In the genomic region with DNA sequence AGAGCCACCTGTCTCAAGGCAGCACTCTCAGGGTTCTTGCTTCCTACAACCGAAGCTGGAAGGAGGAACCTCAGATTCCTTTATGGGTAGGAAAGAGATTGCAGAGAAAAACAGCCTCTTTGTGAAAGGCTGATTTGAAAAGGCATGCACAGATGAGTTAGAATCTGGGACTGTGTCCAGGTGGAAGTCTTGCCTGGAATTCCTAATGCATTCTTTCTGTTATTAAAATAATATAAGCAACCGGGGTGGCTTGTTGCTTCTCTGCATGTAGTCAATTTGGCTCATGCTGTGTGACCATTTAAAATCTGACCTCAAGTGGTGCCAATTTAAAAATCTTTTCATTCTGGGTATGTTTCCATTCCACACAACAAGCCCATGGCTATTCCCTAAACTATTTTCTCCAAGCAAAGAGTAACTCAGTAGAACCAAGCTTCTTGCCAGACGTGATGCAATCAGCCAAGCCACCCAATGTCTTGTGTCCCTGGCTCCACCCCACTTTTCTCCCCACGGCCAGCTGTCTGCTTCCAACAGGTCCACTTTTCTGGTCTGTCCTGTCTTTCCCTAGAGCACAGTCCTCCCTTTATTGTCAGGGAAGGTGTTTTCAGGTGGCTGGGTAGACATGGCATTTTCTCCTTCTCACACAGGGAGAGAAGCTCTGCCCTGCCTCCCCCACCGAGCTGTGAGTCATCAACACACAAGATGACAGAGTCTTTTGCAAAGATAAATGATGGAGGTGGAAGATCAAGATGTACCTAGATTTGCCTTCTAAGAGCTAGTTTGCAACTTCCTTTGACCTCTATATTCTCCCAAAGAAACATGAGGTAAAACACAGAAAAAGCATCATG, we compare ENCODE assay signal across 8 cellular contexts.
DNase-seq lines count a peak whose midpoint lies in the region; ATAC-seq lines count a peak whose summit lies in the region.

No MANE protein-coding gene starts in this region.

- peaks cover 26% of the 10 kb centered on the region for H3K4me1 Mint-ChIP-seq in activated CD4-positive, alpha-beta memory T cell treated with anti-CD3 and anti-CD28 coated beads for 36 hours (ENCODE audit: low read depth)

- CTCF ChIA-PET in activated CD4-positive, alpha-beta memory T cell treated with anti-CD3 and anti-CD28 coated beads for 36 hours (lab: Charles Lee) = interaction anchor here (1.1 kb wide), 2 partner anchors 202 to 330 kb away, joined by 3 to 4 read pairs; no protein-coding TSS in a partner anchor

- no peaks in the 10 kb centered on the region for H3K36me3 ChIP-seq in aorta (ENCODE audit: control insufficient read depth in 1 of 2, insufficient read depth in 2 of 2, low read length in 1 of 2)

- H3K27ac Mint-ChIP-seq in activated CD4-positive, alpha-beta memory T cell treated with anti-CD3 and anti-CD28 coated beads for 36 hours = peak overlapping the region; percentile 59

- intact Hi-C loops in activated CD4-positive, alpha-beta memory T cell treated with anti-CD3 and anti-CD28 coated beads for 36 hours (cut with micrococcal nuclease) = no loop called here
- intact Hi-C loops in aorta (cut with DNase I) = loop anchor here in 1 of 2 donors (1.0 to 5.0 kb wide), 2 partner anchors 80 to 203 kb away; no protein-coding TSS in a partner anchor

- no peak overlapping the region for H3K4me3 ChIP-seq in aorta (ENCODE audit: low read length in 2 of 2)

- H3K4me3 Mint-ChIP-seq in activated CD4-positive, alpha-beta memory T cell treated with anti-CD3 and anti-CD28 coated beads for 36 hours = no peak overlapping the region

- POLR2A ChIA-PET in activated CD4-positive, alpha-beta memory T cell treated with anti-CD3 and anti-CD28 coated beads for 36 hours (lab: Charles Lee) = interaction anchor here (1.1 kb wide), 1 partner anchor 171 kb away, joined by 4 read pairs; no protein-coding TSS in a partner anchor

- no peaks in the 10 kb centered on the region for H3K27me3 ChIP-seq in aorta (ENCODE audit: control insufficient read depth in 1 of 2, insufficient read depth in 2 of 2, low read length in 1 of 2)

- no peaks in the 10 kb centered on the region for H3K9me3 Mint-ChIP-seq in activated CD4-positive, alpha-beta memory T cell treated with anti-CD3 and anti-CD28 coated beads for 36 hours

- peak overlapping the region; percentile 90 to 99 for H3K27ac ChIP-seq in aorta (ENCODE audit: low read depth in 1 of 2, low read length in 2 of 2)

- H3K27me3 Mint-ChIP-seq in activated CD4-positive, alpha-beta memory T cell treated with anti-CD3 and anti-CD28 coated beads for 36 hours = no peaks in the 10 kb centered on the region

- H3K4me1 ChIP-seq in aorta (ENCODE audit: control insufficient read depth in 1 of 2, insufficient read depth in 2 of 2, low read length in 2 of 2) = peaks cover 2 to 4% of the 10 kb centered on the region in 2 donors

- WGBS in aorta, 2 donors = 2 to 6% methylated on average over 5 of the region's 5 CpGs

- ATAC-seq in aorta (ENCODE audit: low FRiP score) = peak; percentile 88

- no peaks in the 10 kb centered on the region for H3K9me3 ChIP-seq in aorta (ENCODE audit: control insufficient read depth, low read length)

- DNase-seq in HT-29 (ENCODE audit: low spot score) = peak; percentile 90
- peak; percentile 71 for DNase-seq in activated CD4-positive, alpha-beta memory T cell treated with anti-CD3 and anti-CD28 coated beads for 36 hours
- DNase-seq in fibroblast of gingiva (ENCODE audit: low read depth) = peak; percentile 92
- peak; percentile 27 for DNase-seq in pulmonary artery endothelial cell (ENCODE audit: low read depth, low spot score)
- peak; percentile 82 to 86 for DNase-seq in aorta
- no peak for DNase-seq in NCI-H524 (lab: John Stamatoyannopoulos, UW)
- DNase-seq in NCI-H1930 (lab: John Stamatoyannopoulos, UW) = no peak
- no peak for DNase-seq in NOMO-1 treated with DMSO at 0.1 percent for 48 hours (lab: John Stamatoyannopoulos, UW; ENCODE audit: unreplicated experiment)

- H3K36me3 Mint-ChIP-seq in activated CD4-positive, alpha-beta memory T cell treated with anti-CD3 and anti-CD28 coated beads for 36 hours = no peaks in the 10 kb centered on the region

Comparison
In these comparisons a context has a peak if more than half of its experiments do, and no peak if none do; other contexts are left out.
1. DNase-seq: peak in HT-29 (single experiment), activated CD4-positive, alpha-beta memory T cell treated with anti-CD3 and anti-CD28 coated beads for 36 hours (single experiment), fibroblast of gingiva (single experiment), pulmonary artery endothelial cell (single experiment) and aorta (2 of 2); none in NCI-H524 (0 of 2), NCI-H1930 (0 of 2) and NOMO-1 treated with DMSO at 0.1 percent for 48 hours (single experiment).